19 cellular contexts compared by ENCODE assay signal in genomic region chr11:76703707-76704106, GRCh38. TPM values are rescaled to one million over a fixed set of nuclear protein-coding genes. Genes with fewer than 3 reads are reported as not detected.
DNase-seq lines count a peak whose midpoint lies in the region; ATAC-seq, FAIRE-seq and TF ChIP-seq lines count a peak whose summit lies in the region.
"Had no signal": no experiment of that assay in that cellular context is flagged by ENCODE, and none has a peak within 500 bp of the region (broad histone marks: within the 10 kb centered on the region; RNA-seq: fewer than 3 reads in every experiment).

No MANE protein-coding gene starts in this region.

- POLR2A ChIA-PET in CD8-positive, alpha-beta memory T cell (lab: Charles Lee): no interaction called here
- POLR2A ChIA-PET in H1 (lab: Charles Lee; ENCODE audit: partially characterized antibody): interaction anchor here (0.6 to 2.1 kb wide), 4 partner anchors 9 to 89 kb away, joined by 3 to 6 read pairs (median 4); no protein-coding TSS in a partner anchor

- H4K91ac ChIP-seq in H1 (replicated peaks; ENCODE audit: insufficient read length, low read length): peak overlapping the region; percentile 99

- H2AK5ac ChIP-seq in H1 (ENCODE audit: low read depth, low read length): peak overlapping the region; percentile 57; the same call in 1 of the 2 replicates

- TF ChIP-seq CTCF in H1 (IDR thresholded peaks at IDR 0.05; ENCODE audit: control extremely low read depth in 1 of 3, insufficient read depth in 1 of 3, low read depth in 1 of 3, low read length in 3 of 3): no peak
- no peak for TF ChIP-seq CTCF in neural crest cell (conservative IDR thresholded peaks at IDR 0.05)

- WGBS in HUES64: 89% methylated on average over 1 of the region's 1 CpG
- WGBS in H1 (ENCODE audit: extremely low coverage in 1 of 2, insufficient coverage in 1 of 2, insufficient read length in 1 of 2, insufficient replicate concordance in 2 of 2, low coverage in 1 of 2, low lambda C conversion rate in 2 of 2, missing lambda C conversion rate in 1 of 2), 2 experiments: 83% methylated on average over 1 of the region's 1 CpG; no CpG with 5 or more reads in 1 of the 2 experiments

- no peaks in the 10 kb centered on the region for H3K4me1 ChIP-seq in CD8-positive, alpha-beta memory T cell (ENCODE audit: insufficient read depth, low read length)
- H3K4me1 ChIP-seq in HUES64 (ENCODE audit: insufficient read depth, low read length) (peaks cover 31% of the 10 kb centered on the region), H1 (replicated peaks in 1 of 4; ENCODE audit: control insufficient read depth in 3 of 4, insufficient read depth in 4 of 4, low read length in 3 of 4) (peaks cover 5 to 16% (median 12%) of the 10 kb centered on the region in 4 experiments)

- peak overlapping the region; percentile 60; the same call in 1 of the 2 replicates for H2BK12ac ChIP-seq in H1 (ENCODE audit: low read depth, low read length)

- H3K27me3 ChIP-seq in CD8-positive, alpha-beta memory T cell (ENCODE audit: insufficient read depth, low read length, poor library complexity, severe bottlenecking): no peaks in the 10 kb centered on the region
- H3K27me3 ChIP-seq in HUES64 (ENCODE audit: insufficient read depth, low read length) (no peaks in the 10 kb centered on the region; the same call in 1 of the 2 replicates), H1 (replicated peaks in 1 of 4; ENCODE audit: control insufficient read depth in 3 of 4, extremely low read depth in 1 of 4, insufficient read depth in 3 of 4, low read length in 3 of 4) (no peaks in the 10 kb centered on the region)

- no peak overlapping the region for H3K14ac ChIP-seq in H1 (ENCODE audit: insufficient read length)

- CTCF ChIA-PET in CD8-positive, alpha-beta memory T cell (lab: Charles Lee): no interaction called here
- CTCF ChIA-PET in H1 (lab: Charles Lee; ENCODE audit: partially characterized antibody): interaction anchor here (0.6 to 4.5 kb wide), 6 partner anchors 13 to 105 kb away, joined by 3 to 20 read pairs (median 4); no protein-coding TSS in a partner anchor

- H3K4me3 ChIP-seq in CD8-positive, alpha-beta memory T cell (ENCODE audit: low read length): no peak overlapping the region
- no peak overlapping the region for H3K4me3 ChIP-seq in HUES64 (ENCODE audit: low read length)
- H3K4me3 ChIP-seq in H1 (ENCODE audit: extremely low read depth in 1 of 4, insufficient read depth in 2 of 4, low read depth in 3 of 4, low read length in 4 of 4): peak overlapping the region in 1 of 4 experiments; percentile 23; a peak in 1 of 8 replicates
- H3K4me3 ChIP-seq: GM23248, HAP-1 had no signal

- H4K5ac ChIP-seq in H1 (ENCODE audit: insufficient read length, low read depth, low read length): peak overlapping the region; percentile 98

- H3K27ac Mint-ChIP-seq in CD8-positive, alpha-beta memory T cell: no peak overlapping the region
- H3K27ac Mint-ChIP-seq in neural crest cell (ENCODE audit: unreplicated experiment): peak overlapping the region; percentile 61
- H3K27ac Mint-ChIP-seq: CD8-positive, alpha-beta T cell had no signal

- peak overlapping the region; percentile 89; the same call in 1 of the 2 replicates for H3K18ac ChIP-seq in H1 (ENCODE audit: extremely low read depth, low read length)

- TF ChIP-seq POLR2A in H1 (IDR thresholded peaks at IDR 0.05; ENCODE audit: control extremely low read depth in 1 of 2, low read depth in 2 of 2, low read length in 2 of 2) (no peak), GM12892 (IDR thresholded peaks at IDR 0.05; ENCODE audit: low read depth, low read length) (no peak)

- peak overlapping the region; percentile 24 for H3K56ac ChIP-seq in H1 (replicated peaks; ENCODE audit: insufficient read length, low read depth, low read length)

- H2BK20ac ChIP-seq in H1 (ENCODE audit: low read length): peak overlapping the region; percentile 100

- peak overlapping the region; percentile 49 for H3K9ac ChIP-seq in HUES64 (ENCODE audit: low read depth, low read length)
- peak overlapping the region in 1 of 4 experiments; percentile 14; a peak in 3 of 7 replicates for H3K9ac ChIP-seq in H1 (replicated peaks in 1 of 4; ENCODE audit: extremely low read depth in 1 of 4, low read depth in 3 of 4, low read length in 3 of 4)
- H3K9ac ChIP-seq: GM23248, KMS-11 had no signal

- no peak for DNase-seq in CD8-positive, alpha-beta memory T cell
- DNase-seq in H1 (ENCODE audit: low read depth in 1 of 2, low spot score in 2 of 2) (no peak), neural crest cell (ENCODE audit: low read depth, low spot score) (no peak), GM12892 (ENCODE audit: insufficient read length) (no peak), NOMO-1 (lab: John Stamatoyannopoulos, UW; ENCODE audit: unreplicated experiment in 2 of 2) (no peak)
- DNase-seq in activated effector memory CD4-positive, alpha-beta T cell treated with anti-CD3 and anti-CD28 coated beads, Interleukin-2, amount 50 U/mL, for 16 hours: no peak
- DNase-seq: Caco-2; CD8-positive, alpha-beta T cell; DND-41; GDM1; GM23248; IMR-90 had no signal

- no peak overlapping the region for H2AFZ ChIP-seq in H1 (ENCODE audit: low read length)
- H2AFZ ChIP-seq: GM23248 had no signal

- H3K9me3 Mint-ChIP-seq in CD8-positive, alpha-beta memory T cell: peaks cover 0 to 6% (median 0%) of the 10 kb centered on the region in 5 donors
- peaks cover 3% of the 10 kb centered on the region for H3K9me3 Mint-ChIP-seq in neural crest cell

- H3K23me2 ChIP-seq in H1 (ENCODE audit: low read depth, low read length): no peaks in the 10 kb centered on the region; the same call in 1 of the 2 replicates

- H3K27me3 Mint-ChIP-seq in CD8-positive, alpha-beta memory T cell: peaks cover 6 to 12% of the 10 kb centered on the region in 2 donors
- H3K27me3 Mint-ChIP-seq in neural crest cell (ENCODE audit: low read depth): no peaks in the 10 kb centered on the region

- H3K79me1 ChIP-seq in H1 (ENCODE audit: low read depth, low read length): no peaks in the 10 kb centered on the region; the same call in 1 of the 2 replicates

- no peaks in the 10 kb centered on the region for H3K36me3 ChIP-seq in CD8-positive, alpha-beta memory T cell (ENCODE audit: insufficient read depth, low read length)
- H3K36me3 ChIP-seq in HUES64 (ENCODE audit: insufficient read depth, low read length): no peaks in the 10 kb centered on the region
- no peaks in the 10 kb centered on the region for H3K36me3 ChIP-seq in H1 (ENCODE audit: control insufficient read depth in 2 of 4, insufficient read depth in 4 of 4, low read length in 3 of 4)
- H3K36me3 ChIP-seq: HAP-1 had no signal

- no peaks in the 10 kb centered on the region for H3K36me3 Mint-ChIP-seq in CD8-positive, alpha-beta memory T cell
- H3K36me3 Mint-ChIP-seq in neural crest cell (ENCODE audit: low read depth): no peaks in the 10 kb centered on the region
- H3K36me3 Mint-ChIP-seq: CD14-positive monocyte; CD8-positive, alpha-beta T cell had no signal

- no peak for TF ChIP-seq RAD21 in H1 (IDR thresholded peaks at IDR 0.05 in 1 of 2, conservative IDR thresholded peaks at IDR 0.05 in 1 of 2; ENCODE audit: low read depth in 2 of 2, low read length in 2 of 2)

- FAIRE-seq in H1 (lab: Jason Lieb, UNC) (no peak), GM12892 (lab: Jason Lieb, UNC) (no peak)

- no peaks in the 10 kb centered on the region for H3K9me3 ChIP-seq in CD8-positive, alpha-beta memory T cell (ENCODE audit: low read length)
- H3K9me3 ChIP-seq in HUES64 (ENCODE audit: insufficient read depth, low read depth, low read length): no peaks in the 10 kb centered on the region
- peaks cover 0 to 4% of the 10 kb centered on the region in 2 experiments; a peak in 2 of 4 replicates for H3K9me3 ChIP-seq in H1 (ENCODE audit: insufficient read depth in 2 of 2, low read depth in 1 of 2, low read length in 1 of 2)
- H3K9me3 ChIP-seq: Caco-2, HAP-1 had no signal

- no peak for TF ChIP-seq EP300 in H1 (IDR thresholded peaks at IDR 0.05; ENCODE audit: borderline replicate concordance in 1 of 2, low read depth in 2 of 2, low read length in 2 of 2)

- no peaks in the 10 kb centered on the region for H3K4me1 Mint-ChIP-seq in CD8-positive, alpha-beta memory T cell
- peaks cover 13% of the 10 kb centered on the region for H3K4me1 Mint-ChIP-seq in neural crest cell

- peak overlapping the region; percentile 62; the same call in 1 of the 2 replicates for H4K8ac ChIP-seq in H1 (ENCODE audit: extremely low read depth, insufficient read depth, low read length)

- H3K23ac ChIP-seq in H1 (ENCODE audit: insufficient read length): no peak overlapping the region

- peak overlapping the region; percentile 99 for H2BK5ac ChIP-seq in H1 (ENCODE audit: low read depth, low read length)

- H3K4me3 Mint-ChIP-seq in CD8-positive, alpha-beta memory T cell: no peak overlapping the region
- H3K4me3 Mint-ChIP-seq in neural crest cell: no peak overlapping the region
- H3K4me3 Mint-ChIP-seq: CD14-positive monocyte; CD8-positive, alpha-beta T cell had no signal

- H3K4me2 ChIP-seq in H1 (ENCODE audit: insufficient read depth in 1 of 2, low read depth in 2 of 2, low read length in 2 of 2): peak overlapping the region; percentile 39 to 83; a peak in 2 of 4 replicates
- H3K4me2 ChIP-seq: KMS-11 had no signal

- ATAC-seq in GM21528 (IDR thresholded peaks at IDR 0.05; ENCODE audit: low FRiP score, unreplicated experiment): no peak
- ATAC-seq: CD8-positive, alpha-beta T cell had no signal

- H4K20me1 ChIP-seq in H1 (replicated peaks in 1 of 2; ENCODE audit: control insufficient read depth in 1 of 2, insufficient read depth in 2 of 2, low read length in 2 of 2): no peaks in the 10 kb centered on the region

- no peaks in the 10 kb centered on the region for H3K79me2 ChIP-seq in H1 (ENCODE audit: control insufficient read depth in 1 of 2, insufficient read depth in 2 of 2, low read length in 2 of 2)

- peak overlapping the region; percentile 55 for H3K4ac ChIP-seq in H1 (replicated peaks; ENCODE audit: insufficient read length, low read depth, low read length)

- H2BK120ac ChIP-seq in H1 (replicated peaks; ENCODE audit: low read depth, low read length): peak overlapping the region; percentile 99

- H2BK15ac ChIP-seq in H1 (ENCODE audit: low read length): no peak overlapping the region

- peak overlapping the region; percentile 32 for H3K27ac ChIP-seq in CD8-positive, alpha-beta memory T cell (ENCODE audit: low read depth, low read length)
- H3K27ac ChIP-seq in HUES64 (ENCODE audit: low read depth, low read length) (peak overlapping the region; percentile 90), H1 (ENCODE audit: low read depth, low read length) (peak overlapping the region; percentile 72; the same call in 1 of the 2 replicates)
- H3K27ac ChIP-seq: 22Rv1, GM23248, KMS-11 had no signal

RNA-seq across cellular contexts. Expression of gene LRRC32, which starts 33.2 kb away (rescaled TPM):
- total RNA-seq in CD8-positive, alpha-beta memory T cell: 1 to 10 TPM; 1.5 to 2.8 TPM
- polyA plus RNA-seq in CD8-positive, alpha-beta memory T cell: 0.06 TPM
- 1.1 TPM for polyA plus RNA-seq in HUES64 (2013, experiment 1 of 2)
- 2.2 TPM for polyA plus RNA-seq in HUES64 (2013, experiment 2 of 2)
- 0.44 and 0.99 TPM in 2 replicates for total RNA-seq in H1 (2021; fragmentation: NEBNext Ultra II Directional; extraction: Animal tissue kit (Norgen Biotek cat#: 25700))
- 1.9 and 2.0 TPM in 2 replicates for polyA plus RNA-seq in H1 (2011; rRNA removed)
- 1.0 TPM for polyA plus RNA-seq in H1 (2011; cell fraction: cytosol; rRNA removed)
- 0.88 TPM for polyA plus RNA-seq in H1 (2011; cell fraction: nucleus; rRNA removed)
- 1.0 to 3.3 TPM (median 1.7 TPM) in 4 replicates for polyA plus RNA-seq in H1 (2012, experiment 1 of 2)
- 1.0 TPM for polyA plus RNA-seq in H1 (2012, experiment 2 of 2)
- 1.1 TPM for polyA plus RNA-seq in H1 (2013, experiment 1 of 2)
- 1.2 TPM for polyA plus RNA-seq in H1 (2013, experiment 2 of 2)
- 0.95 and 1.2 TPM in 2 replicates for polyA minus RNA-seq in H1 (2011; rRNA and poly(A)+ RNA removed)
- polyA minus RNA-seq in H1 (2011; cell fraction: cytosol; rRNA and poly(A)+ RNA removed): 1.2 TPM
- 0.50 TPM for polyA minus RNA-seq in H1 (2011; cell fraction: nucleus; rRNA and poly(A)+ RNA removed)
- 0.61 and 0.77 TPM in 2 replicates for total RNA-seq in neural crest cell
- 5.1 TPM for polyA plus RNA-seq in GM12892 (2012; ENCODE audit: missing spikeins)
- total RNA-seq: A673 had no signal
- polyA plus RNA-seq: CD14-positive monocyte had no signal

Comparison
In these comparisons a context has a peak if more than half of its experiments do, and no peak if none do; other contexts are left out.
1. H3K27ac ChIP-seq: peak in every context shown above with its lines; median percentile 90 in HUES64; 72 in H1; 32 in CD8-positive, alpha-beta memory T cell.